Comparison of ENCODE assay signal across 8 cellular contexts in the genomic region with DNA sequence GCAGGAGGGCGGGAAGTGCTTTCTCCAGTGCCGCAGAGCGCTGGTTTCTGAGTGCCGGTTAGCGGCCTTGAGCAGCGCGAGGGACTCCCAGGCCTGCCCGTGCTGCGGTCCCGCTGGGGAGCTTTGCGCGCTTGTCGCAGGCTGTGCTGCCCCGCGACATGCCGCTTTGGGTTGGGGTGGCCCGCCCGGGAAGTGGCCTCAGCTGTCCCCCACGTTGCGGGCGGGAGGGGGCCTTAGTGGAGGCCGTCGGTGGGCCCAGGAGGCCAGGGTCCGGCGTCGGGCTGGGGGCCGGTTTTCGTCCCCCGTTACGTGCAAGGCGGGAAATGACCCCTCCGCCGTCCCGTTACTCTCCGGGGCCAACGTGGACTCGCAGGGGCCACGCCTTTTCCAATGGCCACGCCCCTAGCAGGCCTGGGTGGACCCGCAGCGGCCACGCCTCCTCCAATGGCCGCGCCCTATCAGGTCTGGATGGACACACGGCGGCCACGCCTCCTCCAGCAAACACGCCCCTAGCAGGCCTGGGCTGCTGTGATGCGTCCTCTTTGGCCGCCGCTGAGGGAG. TPM values are rescaled to one million over a fixed set of nuclear protein-coding genes. Genes with fewer than 3 reads are reported as not detected.
DNase-seq lines count a peak whose midpoint lies in the region; ATAC-seq and TF ChIP-seq lines count a peak whose summit lies in the region.

No MANE protein-coding gene starts in this region.

- peak; percentile 87 for DNase-seq in AG09319 (ENCODE audit: extremely low read depth, low read depth)
- peak; percentile 7 for DNase-seq in NCI-H524 treated with DMSO at 0.1 percent for 48 hours (lab: John Stamatoyannopoulos, UW)
- DNase-seq in activated CD4-positive, alpha-beta T cell treated with anti-CD3 and anti-CD28 coated beads, Interleukin-2, amount 50 U/mL, for 24 hours (ENCODE audit: low read depth in 1 of 2, low spot score in 1 of 2): peak; percentile 65 to 81
- peak; percentile 89 for DNase-seq in dedifferentiated amniotic fluid mesenchymal stem cell (ENCODE audit: extremely low spot score)
- peak; percentile 99 for DNase-seq in left lobe of liver (ENCODE audit: low spot score)
- peak; percentile 88 to 94 for DNase-seq in stimulated activated CD4-positive, alpha-beta T cell treated with anti-CD3 and anti-CD28 coated beads, Interleukin-2, amount 100 ng/mL, for 24 hours

- ATAC-seq in GM18909 (IDR thresholded peaks at IDR 0.05; ENCODE audit: poor library complexity, unreplicated experiment) (peak; percentile 57), HG03175 (IDR thresholded peaks at IDR 0.05; ENCODE audit: unreplicated experiment) (peak; percentile 57), left lobe of liver (peak; percentile 81)

- TF ChIP-seq CTCF in AG09319 (IDR thresholded peaks at IDR 0.05; ENCODE audit: low read depth, low read length): no peak

RNA-seq across cellular contexts. Expression of a gene that starts 1.0 kb away (rescaled TPM):
- 11.0 TPM for total RNA-seq in left lobe of liver

RNA-seq across cellular contexts. Expression of a gene that starts 43.8 kb away (rescaled TPM):
- 3.1 TPM for total RNA-seq in left lobe of liver

RNA-seq across cellular contexts. Expression of a gene that starts 44.0 kb away (rescaled TPM):
- 27.5 TPM for total RNA-seq in left lobe of liver

Comparison
In these comparisons a context has a peak if more than half of its experiments do, and no peak if none do; other contexts are left out.
1. Peak in every context shown above with its lines: DNase-seq and ATAC-seq.
2. DNase-seq: peak in every context shown above with its lines; median percentile 99 in left lobe of liver; 91 in stimulated activated CD4-positive, alpha-beta T cell treated with anti-CD3 and anti-CD28 coated beads, Interleukin-2, amount 100 ng/mL, for 24 hours; 89 in dedifferentiated amniotic fluid mesenchymal stem cell; 87 in AG09319; 73 in activated CD4-positive, alpha-beta T cell treated with anti-CD3 and anti-CD28 coated beads, Interleukin-2, amount 50 U/mL, for 24 hours; 7 in NCI-H524 treated with DMSO at 0.1 percent for 48 hours.